ENCODE assay signal across 20 cellular contexts in the genomic region with DNA sequence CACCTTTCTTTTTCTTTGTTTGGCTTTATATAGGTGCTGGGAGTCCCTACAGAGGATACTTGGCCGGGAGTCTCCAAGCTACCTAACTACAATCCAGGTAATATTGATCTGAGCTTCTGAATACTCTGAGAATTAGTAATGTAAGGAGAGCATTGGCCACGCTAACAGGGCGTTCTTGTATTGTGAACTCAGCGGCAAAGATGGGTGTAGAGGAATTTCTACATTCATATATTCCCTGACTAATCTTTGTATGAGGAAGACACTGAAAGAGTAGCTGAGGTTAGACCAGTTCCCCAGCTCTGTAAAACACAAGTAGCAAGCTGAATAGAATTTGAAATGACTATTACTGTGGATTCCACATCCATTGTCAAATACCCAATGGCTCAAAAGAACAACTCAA. TPM values are rescaled to one million over a fixed set of nuclear protein-coding genes. Genes with fewer than 3 reads are reported as not detected.
DNase-seq lines count a peak whose midpoint lies in the region; ATAC-seq and TF ChIP-seq lines count a peak whose summit lies in the region.
"Had no signal": no experiment of that assay in that cellular context is flagged by ENCODE, and none has a peak within 500 bp of the region (broad histone marks: within the 10 kb centered on the region; RNA-seq: fewer than 3 reads in every experiment).

No MANE protein-coding gene starts in this region.

- no peak for TF ChIP-seq CTCF in RWPE1 (conservative IDR thresholded peaks at IDR 0.05; ENCODE audit: low read depth)

- POLR2A ChIA-PET in RWPE1 (lab: Yijun Ruan, JAX; ENCODE audit: low non-redundant PET): interaction anchor here (0.6 kb wide), 1 partner anchor 206 kb away, joined by 10 read pairs; no protein-coding TSS in a partner anchor

- DNase-seq in GM03348 (ENCODE audit: low spot score) (peak; percentile 33), RWPE1 (ENCODE audit: low spot score) (peak; percentile 32), epithelial cell of prostate (ENCODE audit: low read depth, low spot score) (peak; percentile 75), renal cortical epithelial cell (ENCODE audit: low read depth) (peak; percentile 34), NCI-H2107 (lab: John Stamatoyannopoulos, UW) (no peak), left lobe of liver (ENCODE audit: low spot score) (no peak), pons (ENCODE audit: low spot score) (no peak)
- DNase-seq: activated effector memory CD4-positive, alpha-beta T cell treated with anti-CD3 and anti-CD28 coated beads, Interleukin-2, amount 50 U/mL, for 16 hours; DND-41; effector CD4-positive, alpha-beta T cell; H9; MM.1S; pancreas; WERI-Rb-1 had no signal

- ATAC-seq in left lobe of liver (no peak), HG03457 (IDR thresholded peaks at IDR 0.05; ENCODE audit: unreplicated experiment) (no peak)
- ATAC-seq: pancreas had no signal

- CTCF ChIA-PET in RWPE1 (lab: Yijun Ruan, JAX): no interaction called here

- H3K27ac ChIP-seq in RWPE1: no peak overlapping the region
- peak overlapping the region; percentile 94 for H3K27ac ChIP-seq in epithelial cell of prostate
- H3K27ac ChIP-seq: C4-2B, pancreas, suprapubic skin, WERI-Rb-1 had no signal

RNA-seq across cellular contexts. Expression of a gene that starts 48.5 kb away (rescaled TPM):
- total RNA-seq in renal cortical epithelial cell (0.55 and 4.5 TPM in 2 replicates), left lobe of liver (0.13 TPM)
- total RNA-seq: activated CD8-positive, alpha-beta memory T cell treated with anti-CD3 and anti-CD28 coated beads for 36 hours; H9; HT-29; mononuclear cell had no signal

Comparison
In these comparisons a context has a peak if more than half of its experiments do, and no peak if none do; other contexts are left out.
1. DNase-seq: peak in GM03348 (single experiment), RWPE1 (single experiment), epithelial cell of prostate (single experiment) and renal cortical epithelial cell (single experiment); none in NCI-H2107 (single experiment), left lobe of liver (single experiment) and pons (single experiment).